In the genomic region with DNA sequence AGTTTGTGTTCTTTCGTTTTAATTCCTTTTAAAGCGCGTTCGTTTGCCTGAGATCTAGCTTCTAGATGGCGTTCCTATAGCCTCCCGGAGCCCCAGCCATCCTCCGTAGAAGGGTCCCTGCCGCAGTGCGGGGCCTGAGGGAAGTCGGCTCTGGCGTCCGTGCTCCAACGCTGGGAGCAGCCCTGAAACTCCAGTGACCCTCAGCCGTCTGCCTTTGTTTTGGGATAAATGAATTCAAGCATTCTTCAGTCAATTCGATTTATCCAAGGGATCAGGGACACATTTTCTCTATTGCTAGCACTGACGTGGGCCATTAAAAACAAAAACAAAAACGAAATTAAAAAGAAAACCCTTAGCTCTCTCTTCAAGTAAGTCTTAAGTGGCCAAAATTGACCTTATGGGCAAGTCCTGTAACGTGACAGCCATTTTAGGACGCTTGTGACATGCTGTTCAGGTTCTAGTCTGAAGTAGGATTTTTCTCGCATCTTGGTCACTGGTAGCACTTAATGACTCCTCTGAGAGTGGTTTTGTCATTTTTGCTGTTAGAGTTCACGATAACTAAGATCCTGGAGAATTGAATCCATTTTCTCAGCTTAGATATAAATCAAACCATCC, we compare ENCODE assay signal across 8 cellular contexts. TPM values are rescaled to one million over a fixed set of nuclear protein-coding genes. Genes with fewer than 3 reads are reported as not detected.
DNase-seq lines count a peak whose midpoint lies in the region; ATAC-seq lines count a peak whose summit lies in the region.

No MANE protein-coding gene starts in this region.

- no peaks in the 10 kb centered on the region for H3K9me3 Mint-ChIP-seq in activated CD8-positive, alpha-beta memory T cell treated with anti-CD3 and anti-CD28 coated beads, Interleukin-2, amount 10 ng/mL, durations not matched to agents 7 days and 5 days (ENCODE audit: low read depth)

- no peak for DNase-seq in activated CD8-positive, alpha-beta memory T cell treated with anti-CD3 and anti-CD28 coated beads, Interleukin-2, amount 10 ng/mL, durations not matched to agents 7 days and 5 days
- no peak for DNase-seq in activated CD8-positive, alpha-beta memory T cell treated with anti-CD3 and anti-CD28 coated beads for 24 hours
- DNase-seq in HCEC 1CT (peak; percentile 3), MG63 (no peak)
- DNase-seq in stimulated activated CD8-positive, alpha-beta memory T cell treated with anti-CD3 and anti-CD28 coated beads, Interleukin-4, amount 100 ng/mL, for 24 hours (ENCODE audit: low read depth): peak; percentile 6
- no peak for DNase-seq in effector CD4-positive, alpha-beta T cell

- CTCF ChIA-PET in activated CD8-positive, alpha-beta memory T cell treated with anti-CD3 and anti-CD28 coated beads, Interleukin-2, amount 10 ng/mL, durations not matched to agents 7 days and 5 days (lab: Charles Lee): interaction anchor here (1.2 to 1.6 kb wide), 3 partner anchors 14 to 354 kb away, joined by 3 to 5 read pairs (median 3); no protein-coding TSS in a partner anchor

- peak overlapping the region; percentile 98 for H3K27ac Mint-ChIP-seq in activated CD8-positive, alpha-beta memory T cell treated with anti-CD3 and anti-CD28 coated beads, Interleukin-2, amount 10 ng/mL, durations not matched to agents 7 days and 5 days

- ATAC-seq in activated CD8-positive, alpha-beta memory T cell treated with anti-CD3 and anti-CD28 coated beads, Interleukin-2, amount 10 ng/mL, durations not matched to agents 7 days and 5 days: peak; percentile 34

- peaks cover 35% of the 10 kb centered on the region for H3K4me1 Mint-ChIP-seq in activated CD8-positive, alpha-beta memory T cell treated with anti-CD3 and anti-CD28 coated beads, Interleukin-2, amount 10 ng/mL, durations not matched to agents 7 days and 5 days

- H3K36me3 ChIP-seq in MG63: peaks cover 4% of the 10 kb centered on the region

- no peaks in the 10 kb centered on the region for H3K27me3 ChIP-seq in MG63

- H3K9me3 ChIP-seq in MG63 (no peaks in the 10 kb centered on the region), iPS-18c (ENCODE audit: control insufficient read depth, insufficient read depth, low read length) (no peaks in the 10 kb centered on the region)

- peak overlapping the region; percentile 94 for H3K4me3 ChIP-seq in MG63
- H3K4me3 ChIP-seq in iPS-18c (ENCODE audit: insufficient read depth, low read depth, low read length): peak overlapping the region; percentile 51

- peaks cover 8% of the 10 kb centered on the region for H3K36me3 Mint-ChIP-seq in activated CD8-positive, alpha-beta memory T cell treated with anti-CD3 and anti-CD28 coated beads, Interleukin-2, amount 10 ng/mL, durations not matched to agents 7 days and 5 days

- peak overlapping the region; percentile 94 for H3K4me3 Mint-ChIP-seq in activated CD8-positive, alpha-beta memory T cell treated with anti-CD3 and anti-CD28 coated beads, Interleukin-2, amount 10 ng/mL, durations not matched to agents 7 days and 5 days

- H3K27me3 Mint-ChIP-seq in activated CD8-positive, alpha-beta memory T cell treated with anti-CD3 and anti-CD28 coated beads, Interleukin-2, amount 10 ng/mL, durations not matched to agents 7 days and 5 days: peaks cover 1% of the 10 kb centered on the region

- peak overlapping the region; percentile 95 for H3K27ac ChIP-seq in angular gyrus (ENCODE audit: low read depth, low read length)

RNA-seq across cellular contexts. Expression of a gene that starts 0.8 kb away (rescaled TPM):
- total RNA-seq in activated CD8-positive, alpha-beta memory T cell treated with anti-CD3 and anti-CD28 coated beads, Interleukin-2, amount 10 ng/mL, durations not matched to agents 7 days and 5 days: 10 to 100 TPM; 20.8 to 32.4 TPM
- total RNA-seq in MG63 (2014; rRNA removed; shearing (Covaris generic); ENCODE audit: low replicate concordance): 16.0 and 19.2 TPM in 2 replicates

Comparison
In these comparisons a context has a peak if more than half of its experiments do, and no peak if none do; other contexts are left out.
1. DNase-seq: peak in HCEC 1CT (single experiment) and stimulated activated CD8-positive, alpha-beta memory T cell treated with anti-CD3 and anti-CD28 coated beads, Interleukin-4, amount 100 ng/mL, for 24 hours (single experiment); none in activated CD8-positive, alpha-beta memory T cell treated with anti-CD3 and anti-CD28 coated beads, Interleukin-2, amount 10 ng/mL, durations not matched to agents 7 days and 5 days (single experiment), activated CD8-positive, alpha-beta memory T cell treated with anti-CD3 and anti-CD28 coated beads for 24 hours (single experiment), MG63 (single experiment) and effector CD4-positive, alpha-beta T cell (single experiment).